8 cellular contexts compared by ENCODE assay signal in the genomic region with DNA sequence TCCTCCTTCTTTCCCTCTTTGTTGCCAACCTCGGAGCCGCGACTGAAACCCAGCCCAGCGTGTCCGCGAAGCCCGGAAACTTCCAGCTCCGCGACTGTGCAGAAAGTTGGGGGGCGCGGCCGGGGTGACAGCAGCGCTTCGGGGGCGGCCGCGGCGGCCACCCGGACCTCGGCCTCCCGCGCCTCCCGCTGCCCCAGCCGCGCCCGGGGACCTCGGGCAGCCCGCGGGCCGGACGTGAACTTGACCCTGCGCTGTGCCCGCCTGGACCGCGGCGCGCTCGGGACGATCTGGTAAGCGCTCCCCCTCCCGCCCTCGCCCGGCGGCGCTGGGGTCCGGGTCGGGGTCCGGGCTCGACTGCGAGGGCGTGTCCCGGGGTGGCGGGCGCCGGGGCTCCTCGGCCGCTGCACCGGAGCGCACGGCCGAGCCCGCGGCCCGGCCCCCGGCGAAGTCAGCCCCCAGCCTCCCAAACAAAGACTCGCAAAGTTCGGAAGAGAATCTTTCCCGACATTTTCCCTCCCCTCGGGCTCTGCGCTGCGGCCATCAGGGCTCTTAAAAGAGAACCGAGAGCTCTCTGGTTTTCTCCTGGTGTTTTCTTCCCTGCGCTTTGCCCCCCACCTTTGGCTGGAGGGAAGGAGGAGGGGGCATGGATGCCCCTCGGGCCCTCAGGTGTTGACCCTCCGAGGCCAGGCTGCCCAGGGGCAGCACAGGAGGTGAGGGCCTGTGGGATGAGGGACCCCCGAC.
DNase-seq lines count a peak whose midpoint lies in the region; ATAC-seq, FAIRE-seq and TF ChIP-seq lines count a peak whose summit lies in the region.

No MANE protein-coding gene starts in this region.

- DNase-seq in GM12892 (ENCODE audit: insufficient read length): no peak
- peak; percentile 44 for DNase-seq in activated naive CD4-positive, alpha-beta T cell treated with Interleukin-2 at 50 U/mL for 16 hours
- peak; percentile 75 for DNase-seq in Right ventricle myocardium superior
- DNase-seq in NCI-H1048 (lab: John Stamatoyannopoulos, UW): no peak
- no peak for DNase-seq in NCI-H774 (lab: John Stamatoyannopoulos, UW)
- DNase-seq in T1000 (lab: John Stamatoyannopoulos, UW): no peak

- peaks cover 5% of the 10 kb centered on the region for H3K79me2 ChIP-seq in parathyroid adenoma

- H3K27me3 ChIP-seq in parathyroid adenoma (ENCODE audit: control insufficient read depth, insufficient read depth, low read length): no peaks in the 10 kb centered on the region

- TF ChIP-seq CTCF in parathyroid adenoma (IDR thresholded peaks at IDR 0.05): no peak

- H3K36me3 ChIP-seq in parathyroid adenoma (ENCODE audit: control insufficient read depth, insufficient read depth, low read length): no peaks in the 10 kb centered on the region

- H3K9ac ChIP-seq in parathyroid adenoma: no peak overlapping the region

- intact Hi-C loops in Right ventricle myocardium superior (cut with DNase I): no loop called here

- peak overlapping the region; percentile 61 for H3K27ac ChIP-seq in parathyroid adenoma

- H3K4me1 ChIP-seq in parathyroid adenoma: no peaks in the 10 kb centered on the region

- ATAC-seq in Right ventricle myocardium superior (ENCODE audit: poor library complexity) (peak; percentile 30), HG03045 (IDR thresholded peaks at IDR 0.05; ENCODE audit: unreplicated experiment) (no peak)

- peak overlapping the region; percentile 50 for H3K4me2 ChIP-seq in parathyroid adenoma (ENCODE audit: low read length)

- FAIRE-seq in GM12892 (lab: Jason Lieb, UNC): peak; percentile 30

- TF ChIP-seq POLR2A in GM12892 (IDR thresholded peaks at IDR 0.05; ENCODE audit: low read depth, low read length): no peak

- no peaks in the 10 kb centered on the region for H3K9me3 ChIP-seq in parathyroid adenoma (ENCODE audit: control insufficient read depth, low read length)

- peak overlapping the region; percentile 47 for H3K4me3 ChIP-seq in parathyroid adenoma (ENCODE audit: low read depth, low read length)

- H2AFZ ChIP-seq in parathyroid adenoma: peak overlapping the region; percentile 84

Comparison
In these comparisons a context has a peak if more than half of its experiments do, and no peak if none do; other contexts are left out.
1. DNase-seq: peak in activated naive CD4-positive, alpha-beta T cell treated with Interleukin-2 at 50 U/mL for 16 hours (single experiment) and Right ventricle myocardium superior (single experiment); none in GM12892 (single experiment), NCI-H1048 (single experiment), NCI-H774 (single experiment) and T1000 (single experiment).